2 cellular contexts compared by ENCODE assay signal in genomic region chr3:111669926-111670630, GRCh38.
TF ChIP-seq lines count a peak whose summit lies in the region.

No MANE protein-coding gene starts in this region.

TF ChIP-seq in SK-N-SH, 30 proteins besides CTCF, POLR2A, EP300 and RAD21:
- TF ChIP-seq JUND (IDR thresholded peaks at IDR 0.05) (peak; percentile 86), MAX (IDR thresholded peaks at IDR 0.05; ENCODE audit: low read depth) (peak; percentile 48; the same call in 1 of the 2 replicates), RCOR1 (IDR thresholded peaks at IDR 0.05; ENCODE audit: low read length) (no peak), USF2 (IDR thresholded peaks at IDR 0.05; ENCODE audit: borderline replicate concordance, low read depth, low read length) (no peak), TCF12 (IDR thresholded peaks at IDR 0.05) (peak; percentile 33), NFIC (IDR thresholded peaks at IDR 0.05; ENCODE audit: borderline replicate concordance) (0 out of 2 replicates have a peak, but pooled peaks have one; percentile 7), FOSL2 (IDR thresholded peaks at IDR 0.05; ENCODE audit: borderline replicate concordance, low read depth) (peak; percentile 77; the same call in 1 of the 2 replicates)

TF ChIP-seq in endothelial cell of umbilical vein, 7 proteins besides CTCF, POLR2A, EP300 and RAD21:
- TF ChIP-seq FOS (IDR thresholded peaks at IDR 0.05; ENCODE audit: borderline replicate concordance, insufficient read depth, low read length): no peak
- no peak for TF ChIP-seq JUN (IDR thresholded peaks at IDR 0.05; ENCODE audit: borderline replicate concordance, insufficient read depth, insufficient read length, low read depth)
- TF ChIP-seq MAX (IDR thresholded peaks at IDR 0.05; ENCODE audit: insufficient read depth, insufficient read length): no peak
- no peak for TF ChIP-seq POLR2AphosphoS5 (IDR thresholded peaks at IDR 0.05; ENCODE audit: insufficient read depth, low read depth, low read length)
- TF ChIP-seq MYC (IDR thresholded peaks at IDR 0.05; ENCODE audit: low read depth, low read length): no peak
- no peak for TF ChIP-seq GATA2 (IDR thresholded peaks at IDR 0.05; ENCODE audit: insufficient read depth, insufficient read length, low read depth, low read length)
- no peak for TF ChIP-seq EZH2 (IDR thresholded peaks at IDR 0.05; ENCODE audit: borderline replicate concordance, low read depth, low read length, severe bottlenecking)
